ENCODE assay signal across 32 cellular contexts in the genomic region with DNA sequence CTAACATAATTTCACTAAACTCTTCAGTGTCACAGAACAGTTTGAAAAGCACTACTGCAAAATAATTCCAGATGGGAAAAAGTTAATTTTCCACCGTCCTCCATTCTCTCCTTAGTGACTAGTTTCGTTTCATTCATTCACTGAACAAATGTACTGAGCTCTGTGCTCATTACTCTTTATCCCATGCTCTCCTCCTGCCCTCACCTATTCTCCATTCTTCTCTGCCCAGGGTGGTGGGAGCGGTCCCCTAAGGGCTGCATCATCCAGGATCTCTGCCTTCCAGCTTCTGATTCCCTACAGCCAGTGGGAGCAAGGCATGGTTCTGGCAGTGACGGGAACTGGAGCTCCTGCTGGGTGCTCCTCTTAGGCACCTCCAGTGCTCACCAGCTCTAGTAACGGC.
"Had no signal": no experiment of that assay in that cellular context is flagged by ENCODE, and none has a peak within 500 bp of the region (broad histone marks: within the 10 kb centered on the region; RNA-seq: fewer than 3 reads in every experiment).

No MANE protein-coding gene starts in this region.

- H3K27ac ChIP-seq: KMS-11, PC-9, RWPE1, SJCRH30, SK-N-MC had no signal

- H3K9me3 ChIP-seq: SJCRH30 had no signal

- DNase-seq: Karpas-422, MM.1S, MV-4-11, NCI-H1092, NCI-H1105, NCI-H1417 treated with DMSO at 0.1 percent for 48 hours, NCI-H1436 treated with DMSO at 0.1 percent for 48 hours, NCI-H1694 treated with DMSO at 0.1 percent for 48 hours, NCI-H187 treated with DMSO at 0.1 percent for 48 hours, NCI-H2029, NCI-H2081, NCI-H2171 treated with DMSO at 0.1 percent for 48 hours, NCI-H2227 treated with DMSO at 0.1 percent for 48 hours, NCI-H345, NCI-H446 treated with DMSO at 0.1 percent for 48 hours, NCI-H510A, NCI-H524, NCI-H526, NCI-H69, NCI-H748 treated with DMSO at 0.1 percent for 48 hours, NCI-H82, PC-9, SHP77, SIG-M5, SJCRH30 had no signal

- H3K4me1 ChIP-seq: SJCRH30 had no signal

- H2AFZ ChIP-seq: PC-9 had no signal

- H3K27me3 ChIP-seq: SJCRH30 had no signal

- H3K9ac ChIP-seq: KMS-11 had no signal

- ATAC-seq: Panc1, Right ventricle myocardium inferior, SK-N-SH treated with all-trans-retinoic acid at 6 μM for 48 hours had no signal

- H3K4me2 ChIP-seq: KMS-11, PC-9 had no signal

- H3K36me3 ChIP-seq: SJCRH30 had no signal

- FAIRE-seq: RCC 7860 had no signal

- H3K4me3 ChIP-seq: PC-9, SJCRH30, SK-N-MC had no signal
